ENCODE assay signal across 23 cellular contexts in genomic region chr14:31897581-31898186, GRCh38.
A peak's percentile ranks its signal among the peaks of the same experiment; 100 is the strongest.
DNase-seq lines count a peak whose midpoint lies in the region; ATAC-seq and TF ChIP-seq lines count a peak whose summit lies in the region.
"Had no signal": no experiment of that assay in that cellular context is flagged by ENCODE, and none has a peak within 500 bp of the region (broad histone marks: within the 10 kb centered on the region; RNA-seq: fewer than 3 reads in every experiment).

No MANE protein-coding gene starts in this region.

- intact Hi-C loops in left ventricle myocardium superior (cut with micrococcal nuclease) (no loop called here), vagina (cut with DNase I) (no loop called here)

- H3K4me1 ChIP-seq in cardiac muscle cell (ENCODE audit: low read depth): peaks cover 12% of the 10 kb centered on the region
- peaks cover 0 to 11% of the 10 kb centered on the region in 2 donors for H3K4me1 ChIP-seq in right atrium auricular region
- H3K4me1 ChIP-seq in vagina: no peaks in the 10 kb centered on the region
- H3K4me1 ChIP-seq: uterus had no signal

- H3K9me3 ChIP-seq in cardiac muscle cell (ENCODE audit: low read depth) (no peaks in the 10 kb centered on the region), right atrium auricular region (no peaks in the 10 kb centered on the region), vagina (no peaks in the 10 kb centered on the region)
- H3K9me3 ChIP-seq: neutrophil, stomach, uterus had no signal

- ATAC-seq in left ventricle myocardium superior (peak; percentile 58), GM18858 (IDR thresholded peaks at IDR 0.05; ENCODE audit: unreplicated experiment) (no peak)
- ATAC-seq: T-cell had no signal

- TF ChIP-seq CTCF in cardiac muscle cell (IDR thresholded peaks at IDR 0.05; ENCODE audit: low read depth, low read length): no peak
- no peak for TF ChIP-seq CTCF in right atrium auricular region (IDR thresholded peaks at IDR 0.05)
- no peak for TF ChIP-seq CTCF in vagina (IDR thresholded peaks at IDR 0.05)

- H3K27ac ChIP-seq in cardiac muscle cell (no peak overlapping the region), right atrium auricular region (no peak overlapping the region), vagina (no peak overlapping the region)
- H3K27ac ChIP-seq: neutrophil, PC-9, stomach, uterus had no signal

- H3K4me3 ChIP-seq in cardiac muscle cell (no peak overlapping the region), right atrium auricular region (no peak overlapping the region), vagina (no peak overlapping the region)
- H3K4me3 ChIP-seq: PC-9, stomach, uterus had no signal

- no peak for TF ChIP-seq POLR2A in vagina (IDR thresholded peaks at IDR 0.05)

- H3K36me3 ChIP-seq in cardiac muscle cell (no peaks in the 10 kb centered on the region), right atrium auricular region (no peaks in the 10 kb centered on the region), vagina (no peaks in the 10 kb centered on the region)
- H3K36me3 ChIP-seq: neutrophil, stomach, uterus had no signal

- DNase-seq in cardiac muscle cell (ENCODE audit: low read depth in 1 of 2, low spot score in 1 of 2) (peak; percentile 38 to 66), right atrium auricular region (ENCODE audit: low spot score) (no peak), amniotic epithelial cell (ENCODE audit: low read depth) (peak; percentile 53), left ventricle myocardium superior (no peak), NCI-H1105 treated with DMSO at 0.1 percent for 48 hours (lab: John Stamatoyannopoulos, UW) (no peak), NCI-H226 (no peak), vagina (ENCODE audit: extremely low spot score in 2 of 2) (no peak)
- DNase-seq: ACHN; activated effector memory CD4-positive, alpha-beta T cell treated with Interleukin-2 at 50 U/mL for 16 hours; anterior cingulate cortex; cortex of kidney; glutamatergic neuron; immature natural killer cell; mesenchymal stem cell; NCI-H1930; NCI-H526; PC-9; right cardiac atrium; stomach; T-cell; uterus had no signal

- no peaks in the 10 kb centered on the region for H3K27me3 ChIP-seq in cardiac muscle cell
- no peaks in the 10 kb centered on the region for H3K27me3 ChIP-seq in right atrium auricular region
- no peaks in the 10 kb centered on the region for H3K27me3 ChIP-seq in vagina
- H3K27me3 ChIP-seq: neutrophil, stomach, uterus had no signal

Comparison
In these comparisons a context has a peak if more than half of its experiments do, and no peak if none do; other contexts are left out.
1. DNase-seq: peak in cardiac muscle cell (2 of 2) and amniotic epithelial cell (single experiment); none in right atrium auricular region (single experiment), left ventricle myocardium superior (single experiment), NCI-H1105 treated with DMSO at 0.1 percent for 48 hours (single experiment), NCI-H226 (single experiment) and vagina (0 of 2).